ENCODE assay signal across 1 cellular context in the genomic region with DNA sequence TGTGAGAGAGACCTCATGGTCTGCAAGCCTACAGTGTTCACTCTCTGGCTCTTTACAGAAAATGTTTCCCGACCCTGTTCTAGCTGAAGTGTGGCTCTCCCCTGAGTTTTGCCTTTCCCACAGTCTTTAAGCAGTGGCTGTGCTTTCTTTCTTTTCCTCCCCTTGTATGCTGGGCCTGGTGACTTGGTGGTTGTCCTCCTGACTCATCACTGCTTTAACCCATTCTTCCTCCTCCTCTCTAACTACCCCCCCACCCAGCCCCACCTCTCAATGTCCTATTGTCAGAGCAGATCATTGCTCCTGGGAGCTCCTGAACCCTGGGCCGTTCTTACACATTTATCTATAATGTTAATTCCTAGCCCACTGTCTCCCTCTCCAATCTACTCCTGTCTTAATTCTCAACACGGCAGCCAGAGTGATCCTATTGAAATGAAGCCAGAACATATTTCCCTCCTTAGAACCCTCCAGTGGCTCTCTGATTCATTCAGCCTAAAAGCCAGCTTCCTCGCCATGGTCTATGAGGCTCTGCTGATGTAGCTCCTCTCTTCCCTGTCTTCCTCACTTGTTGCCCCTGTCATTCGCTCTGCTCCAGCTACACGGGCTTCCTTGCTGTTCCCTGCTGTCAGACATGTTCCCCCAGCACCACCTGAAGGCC.
TF ChIP-seq lines count a peak whose summit lies in the region.

No MANE protein-coding gene starts in this region.

TF ChIP-seq in IMR-90, 13 proteins besides CTCF, POLR2A, EP300 and RAD21:
- TF ChIP-seq RCOR1 (IDR thresholded peaks at IDR 0.05; ENCODE audit: insufficient replicate concordance, low read length) (no peak), CEBPB (IDR thresholded peaks at IDR 0.05; ENCODE audit: low read depth, low read length) (no peak), CHD1 (IDR thresholded peaks at IDR 0.05; ENCODE audit: low read depth, low read length) (no peak), FOS (IDR thresholded peaks at IDR 0.05; ENCODE audit: low read depth, low read length) (no peak), MAFK (IDR thresholded peaks at IDR 0.05; ENCODE audit: low read depth, low read length) (no peak), MAZ (IDR thresholded peaks at IDR 0.05; ENCODE audit: borderline replicate concordance, low read depth, low read length) (no peak), BHLHE40 (IDR thresholded peaks at IDR 0.05; ENCODE audit: low read depth, low read length) (no peak), RFX5 (IDR thresholded peaks at IDR 0.05; ENCODE audit: low read depth, low read length) (no peak), NFE2L2 (IDR thresholded peaks at IDR 0.05; ENCODE audit: low read depth, low read length) (no peak), USF2 (IDR thresholded peaks at IDR 0.05; ENCODE audit: low read depth, low read length) (no peak), SMC3 (IDR thresholded peaks at IDR 0.05; ENCODE audit: low read depth, low read length) (no peak)
- TF ChIP-seq, protein P1, sequence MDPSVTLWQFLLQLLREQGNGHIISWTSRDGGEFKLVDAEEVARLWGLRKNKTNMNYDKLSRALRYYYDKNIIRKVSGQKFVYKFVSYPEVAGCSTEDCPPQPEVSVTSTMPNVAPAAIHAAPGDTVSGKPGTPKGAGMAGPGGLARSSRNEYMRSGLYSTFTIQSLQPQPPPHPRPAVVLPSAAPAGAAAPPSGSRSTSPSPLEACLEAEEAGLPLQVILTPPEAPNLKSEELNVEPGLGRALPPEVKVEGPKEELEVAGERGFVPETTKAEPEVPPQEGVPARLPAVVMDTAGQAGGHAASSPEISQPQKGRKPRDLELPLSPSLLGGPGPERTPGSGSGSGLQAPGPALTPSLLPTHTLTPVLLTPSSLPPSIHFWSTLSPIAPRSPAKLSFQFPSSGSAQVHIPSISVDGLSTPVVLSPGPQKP (IDR thresholded peaks at IDR 0.05; ENCODE audit: borderline replicate concordance, low read depth, low read length) = no peak
